8 cellular contexts compared by ENCODE assay signal in the genomic region with DNA sequence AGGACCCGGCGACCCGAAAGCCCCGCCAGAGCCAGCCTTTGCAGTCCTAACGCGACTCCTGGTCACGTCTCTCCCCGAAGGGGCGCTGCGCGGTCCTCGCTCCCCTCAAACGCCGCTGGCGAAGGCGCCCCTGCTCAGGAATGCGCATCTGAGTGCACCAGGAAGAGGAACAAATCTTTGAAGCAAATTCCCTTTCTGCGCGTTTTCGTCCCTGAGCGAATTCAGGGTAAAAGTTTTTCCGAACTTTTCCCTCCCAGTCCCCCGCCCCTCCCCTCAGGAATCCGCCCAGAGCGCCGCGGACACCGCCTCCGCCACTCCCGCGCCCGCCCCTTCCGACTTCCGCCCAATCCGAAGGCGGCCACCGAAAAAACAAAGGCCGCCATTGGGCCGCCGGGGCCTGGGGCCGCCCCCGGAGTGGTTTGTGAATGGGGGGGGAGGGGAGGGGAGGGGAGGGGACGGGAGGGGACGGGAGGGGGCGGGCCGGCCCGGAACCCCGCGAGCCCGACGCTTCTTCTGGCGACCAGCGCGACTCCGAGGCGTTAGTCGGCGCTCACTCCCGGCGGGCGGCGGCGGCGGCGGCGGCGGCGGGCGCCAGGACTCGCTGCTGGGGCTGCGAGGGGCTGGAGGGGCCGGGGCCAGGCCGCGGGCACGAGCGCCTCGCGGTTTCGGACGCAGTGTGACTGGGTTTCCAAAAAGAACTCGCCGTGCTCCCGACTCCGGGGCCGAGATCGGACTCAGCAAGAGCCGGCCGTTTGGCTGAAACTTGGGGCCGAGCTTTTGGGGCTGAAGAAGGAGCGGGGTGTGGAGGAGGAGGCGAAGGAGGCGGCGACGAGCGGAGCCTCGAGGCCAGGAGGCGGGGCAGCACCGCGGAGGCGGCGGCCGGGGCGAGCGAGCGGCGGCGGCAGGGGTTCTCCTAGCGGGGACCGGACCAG. TPM values are rescaled to one million over a fixed set of nuclear protein-coding genes. Genes with fewer than 3 reads are reported as not detected.
DNase-seq lines count a peak whose midpoint lies in the region; ATAC-seq lines count a peak whose summit lies in the region.

Gene FZD7 (plus strand): TSS at position 539 of the 932 bp plus-strand sequence. CDS start 793 bp downstream, outside the sequence.

- H3K36me3 ChIP-seq in ectodermal cell (ENCODE audit: control insufficient read depth, insufficient read depth, low read length), result peaks cover 20% of the 10 kb centered on the region

- peaks cover 44% of the 10 kb centered on the region for H3K27me3 Mint-ChIP-seq in activated CD8-positive, alpha-beta T cell treated with anti-CD3 and anti-CD28 coated beads, Interleukin-2, amount 10 ng/mL, durations not matched to agents 7 days and 5 days (ENCODE audit: low read depth)

- H3K9me3 ChIP-seq in ectodermal cell (ENCODE audit: control insufficient read depth, low read length), result no peaks in the 10 kb centered on the region

- peaks cover 13% of the 10 kb centered on the region for H3K4me1 ChIP-seq in ectodermal cell (ENCODE audit: control insufficient read depth, insufficient read depth, low read length)

- H3K4me3 Mint-ChIP-seq in activated CD8-positive, alpha-beta T cell treated with anti-CD3 and anti-CD28 coated beads, Interleukin-2, amount 10 ng/mL, durations not matched to agents 7 days and 5 days, result peak within 1 kb of the TSS; percentile 82

- ATAC-seq in GM18909 (IDR thresholded peaks at IDR 0.05; ENCODE audit: poor library complexity, unreplicated experiment) (peak; percentile 79), HG03175 (IDR thresholded peaks at IDR 0.05; ENCODE audit: unreplicated experiment) (peak; percentile 81)
- peak; percentile 82 for ATAC-seq in activated CD8-positive, alpha-beta T cell treated with anti-CD3 and anti-CD28 coated beads, Interleukin-2, amount 10 ng/mL, durations not matched to agents 7 days and 5 days

- peaks cover 13% of the 10 kb centered on the region for H3K4me1 Mint-ChIP-seq in activated CD8-positive, alpha-beta T cell treated with anti-CD3 and anti-CD28 coated beads, Interleukin-2, amount 10 ng/mL, durations not matched to agents 7 days and 5 days (ENCODE audit: low read depth)

- no peaks in the 10 kb centered on the region for H3K9me3 Mint-ChIP-seq in activated CD8-positive, alpha-beta T cell treated with anti-CD3 and anti-CD28 coated beads, Interleukin-2, amount 10 ng/mL, durations not matched to agents 7 days and 5 days (ENCODE audit: insufficient read depth)

- CTCF ChIA-PET in activated CD8-positive, alpha-beta T cell treated with anti-CD3 and anti-CD28 coated beads, Interleukin-2, amount 10 ng/mL, durations not matched to agents 7 days and 5 days (lab: Charles Lee), result no interaction called here

- no peaks in the 10 kb centered on the region for H3K27me3 ChIP-seq in ectodermal cell (ENCODE audit: control insufficient read depth, insufficient read depth, low read length, poor library complexity, severe bottlenecking)

- peak within 1 kb of the TSS; percentile 92 for H3K4me3 ChIP-seq in ectodermal cell (ENCODE audit: insufficient read depth, low read depth, low read length)

- no peak within 1 kb of the TSS for H3K27ac Mint-ChIP-seq in activated CD8-positive, alpha-beta T cell treated with anti-CD3 and anti-CD28 coated beads, Interleukin-2, amount 10 ng/mL, durations not matched to agents 7 days and 5 days

- WGBS in ectodermal cell, 2 experiments, result 0 to 1% methylated on average over 100 to 107 of the region's 109 CpGs

- peak within 1 kb of the TSS; percentile 96 for H3K27ac ChIP-seq in ectodermal cell (ENCODE audit: insufficient read depth, low read depth, low read length, poor library complexity, severe bottlenecking)

- DNase-seq in Ammon's horn (ENCODE audit: low spot score), result peak; percentile 84
- peak; percentile 51 for DNase-seq in NCI-H526 treated with DMSO at 0.1 percent for 48 hours (lab: John Stamatoyannopoulos, UW)
- DNase-seq in activated CD8-positive, alpha-beta T cell treated with anti-CD3 and anti-CD28 coated beads, Interleukin-2, amount 10 ng/mL, durations not matched to agents 7 days and 5 days, result peak; percentile 89
- peak; percentile 83 to 84 for DNase-seq in lung microvascular endothelial cell (ENCODE audit: low read depth in 2 of 2)
- peak; percentile 72 to 87 (median 76) for DNase-seq in stimulated activated CD4-positive, alpha-beta T cell treated with anti-CD3 and anti-CD28 coated beads, TNF-alpha, amount 100 ng/mL, for 24 hours (ENCODE audit: low read depth in 3 of 3)

- POLR2A ChIA-PET in activated CD8-positive, alpha-beta T cell treated with anti-CD3 and anti-CD28 coated beads, Interleukin-2, amount 10 ng/mL, durations not matched to agents 7 days and 5 days (lab: Charles Lee), result no interaction called here

- H3K36me3 Mint-ChIP-seq in activated CD8-positive, alpha-beta T cell treated with anti-CD3 and anti-CD28 coated beads, Interleukin-2, amount 10 ng/mL, durations not matched to agents 7 days and 5 days (ENCODE audit: low read depth), result no peaks in the 10 kb centered on the region

RNA-seq across cellular contexts. Expression of gene FZD7, which starts in this region (rescaled TPM):
- total RNA-seq in activated CD8-positive, alpha-beta T cell treated with anti-CD3 and anti-CD28 coated beads, Interleukin-2, amount 10 ng/mL, durations not matched to agents 7 days and 5 days, result under 1 TPM in 1 of 2 experiments, not detected in 1; 0.08 TPM
- 229 TPM for polyA plus RNA-seq in ectodermal cell (2013, experiment 1 of 4)
- polyA plus RNA-seq in ectodermal cell (2013, experiment 2 of 4), result 222 TPM
- 189 TPM for polyA plus RNA-seq in ectodermal cell (2013, experiment 3 of 4)
- polyA plus RNA-seq in ectodermal cell (2013, experiment 4 of 4), result 191 TPM
- under 0.01 and 0.20 TPM in 2 replicates for total RNA-seq in lung microvascular endothelial cell

Comparison
In these comparisons a context has a peak if more than half of its experiments do, and no peak if none do; other contexts are left out.
1. Peak in every context shown above with its lines: DNase-seq, ATAC-seq, H3K4me3 ChIP-seq and H3K27ac ChIP-seq.
2. Peak in DNase-seq and ATAC-seq in activated CD8-positive, alpha-beta T cell treated with anti-CD3 and anti-CD28 coated beads, Interleukin-2, amount 10 ng/mL, durations not matched to agents 7 days and 5 days; RNA of the gene not detected or under 1 TPM.
3. Peak in DNase-seq in lung microvascular endothelial cell; RNA of the gene not detected or under 1 TPM.